24 cellular contexts compared by ENCODE assay signal in genomic region chr4:13207224-13207623, GRCh38.
"Had no signal": no experiment of that assay in that cellular context is flagged by ENCODE, and none has a peak within 500 bp of the region (broad histone marks: within the 10 kb centered on the region; RNA-seq: fewer than 3 reads in every experiment).

No MANE protein-coding gene starts in this region.

- H3K27me3 ChIP-seq: adrenal gland, breast epithelium, Peyer's patch had no signal

- H3K9me3 ChIP-seq: adrenal gland, breast epithelium, Peyer's patch had no signal

- H3K4me1 ChIP-seq: adrenal gland, breast epithelium, Peyer's patch had no signal

- H3K36me3 ChIP-seq: adrenal gland, breast epithelium, Peyer's patch had no signal

- DNase-seq: activated CD4-positive, alpha-beta T cell treated with anti-CD3 and anti-CD28 coated beads for 48 hours; activated CD4-positive, alpha-beta T cell treated with anti-CD3 and anti-CD28 coated beads, Interleukin-2, amount 50 U/mL, for 4 hours; activated CD4-positive, CD25-positive, alpha-beta regulatory T cell treated with anti-CD3 and anti-CD28 coated beads, Interleukin-2, amount 50 U/mL, for 72 hours; activated CD8-positive, alpha-beta memory T cell treated with anti-CD3 and anti-CD28 coated beads, Interleukin-2, amount 50 U/mL, for 48 hours; activated CD8-positive, alpha-beta T cell treated with anti-CD3 and anti-CD28 coated beads, Interleukin-2, amount 10 ng/mL, durations not matched to agents 7 days and 5 days; activated naive CD4-positive, alpha-beta T cell treated with anti-CD3 and anti-CD28 coated beads, Interleukin-2, amount 50 U/mL, for 16 hours; activated naive CD8-positive, alpha-beta T cell treated with anti-CD3 and anti-CD28 coated beads, Interleukin-2, amount 10 ng/mL, durations not matched to agents 7 days and 5 days; activated T-cell treated with anti-CD3 and anti-CD28 coated beads, Interleukin-2, amount 50 U/mL, for 1 hour; adrenal gland; anterior cingulate cortex; MM.1S; NCI-H1105; NCI-H1436; NCI-H1694 treated with DMSO at 0.1 percent for 48 hours; NCI-H2081; NCI-H446; NCI-H524; Peyer's patch; SHP77 treated with DMSO at 0.1 percent for 48 hours; T-helper 17 cell; T-helper 9 cell had no signal

- H3K4me3 ChIP-seq: adrenal gland, breast epithelium, Peyer's patch had no signal

- H3K27ac ChIP-seq: adrenal gland, breast epithelium, Peyer's patch, RWPE1 had no signal

- ATAC-seq: activated CD8-positive, alpha-beta T cell treated with anti-CD3 and anti-CD28 coated beads, Interleukin-2, amount 10 ng/mL, durations not matched to agents 7 days and 5 days; T-helper 17 cell; WTC11 had no signal
